ENCODE assay signal across 8 cellular contexts in genomic region chr7:18866359-18867036, GRCh38.
DNase-seq lines count a peak whose midpoint lies in the region; ATAC-seq and TF ChIP-seq lines count a peak whose summit lies in the region.

No MANE protein-coding gene starts in this region.

- DNase-seq in stimulated activated CD4-positive, alpha-beta T cell treated with anti-CD3 and anti-CD28 coated beads, Interleukin-1b, Interleukin-23, amount 100 ng/mL, for 48 hours = peak; percentile 1
- DNase-seq in stimulated activated CD4-positive, alpha-beta T cell treated with anti-CD3 and anti-CD28 coated beads, Interleukin-2, amount 100 ng/mL, for 24 hours = no peak
- peak; percentile 91 for DNase-seq in amniotic stem cell (lab: John Stamatoyannopoulos, UW)
- DNase-seq in lower lobe of right lung = no peak
- DNase-seq in NCI-H187 treated with DMSO at 0.1 percent for 48 hours (lab: John Stamatoyannopoulos, UW) = no peak
- DNase-seq in UCSD-AML1 (lab: John Stamatoyannopoulos, UW; ENCODE audit: unreplicated experiment) = no peak
- no peak for DNase-seq in iPS-NIHi7 (ENCODE audit: extremely low spot score)

- no peak for TF ChIP-seq CTCF in lower lobe of right lung (IDR thresholded peaks at IDR 0.05)

- H3K4me3 ChIP-seq in lower lobe of right lung = no peak overlapping the region

- no peaks in the 10 kb centered on the region for H3K36me3 ChIP-seq in lower lobe of right lung

- no peak overlapping the region for H3K27ac ChIP-seq in lower lobe of right lung

- intact Hi-C loops in lower lobe of right lung (cut with DNase I) = no loop called here

- no peaks in the 10 kb centered on the region for H3K4me1 ChIP-seq in lower lobe of right lung

- H3K9me3 ChIP-seq in lower lobe of right lung = no peaks in the 10 kb centered on the region

- ATAC-seq in HG03159 (IDR thresholded peaks at IDR 0.05; ENCODE audit: unreplicated experiment) (peak; percentile 78), lower lobe of right lung (peak; percentile 73 to 87)

- no peaks in the 10 kb centered on the region for H3K27me3 ChIP-seq in lower lobe of right lung (ENCODE audit: low read depth)

Comparison
In these comparisons a context has a peak if more than half of its experiments do, and no peak if none do; other contexts are left out.
1. DNase-seq: peak in stimulated activated CD4-positive, alpha-beta T cell treated with anti-CD3 and anti-CD28 coated beads, Interleukin-1b, Interleukin-23, amount 100 ng/mL, for 48 hours (single experiment) and amniotic stem cell (single experiment); none in stimulated activated CD4-positive, alpha-beta T cell treated with anti-CD3 and anti-CD28 coated beads, Interleukin-2, amount 100 ng/mL, for 24 hours (0 of 2), lower lobe of right lung (single experiment), NCI-H187 treated with DMSO at 0.1 percent for 48 hours (single experiment), UCSD-AML1 (single experiment) and iPS-NIHi7 (single experiment).